In the genomic region with DNA sequence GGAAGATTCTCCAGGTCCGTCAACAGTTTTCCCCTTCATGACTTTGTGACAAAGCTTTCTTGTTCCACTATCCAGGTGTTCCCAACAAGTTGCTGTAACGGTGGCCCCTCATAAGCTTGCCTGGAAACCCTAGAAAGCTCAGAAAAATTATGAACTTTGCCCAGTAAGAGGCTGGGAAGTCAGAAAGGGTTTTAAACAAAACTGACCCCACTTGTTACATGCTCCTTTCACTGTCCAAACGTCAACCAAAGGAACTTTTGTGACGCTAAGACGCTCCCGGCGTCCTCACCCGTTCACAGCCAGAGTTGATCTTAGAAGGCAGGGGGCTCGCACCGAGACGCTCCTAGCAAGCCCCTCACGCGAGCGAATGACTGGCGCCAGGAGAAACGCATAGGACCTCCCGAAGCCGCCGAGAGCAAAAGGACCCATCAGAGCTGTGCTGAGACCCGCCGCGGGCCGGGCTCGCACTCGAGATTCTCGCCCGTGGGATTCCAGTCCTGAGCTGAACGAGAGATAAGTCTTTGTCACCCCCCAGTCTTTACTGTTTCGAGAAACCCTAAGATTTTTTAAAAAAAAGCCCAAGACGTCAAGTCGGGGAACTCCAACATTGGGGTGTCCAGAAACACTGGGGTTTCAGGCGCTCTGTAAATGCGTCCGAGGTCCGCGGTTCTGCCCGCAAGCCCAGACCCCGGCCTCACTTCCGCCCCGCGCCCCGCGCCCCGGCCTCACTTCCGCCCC, we compare ENCODE assay signal across 7 cellular contexts. TPM values are rescaled to one million over a fixed set of nuclear protein-coding genes. Genes with fewer than 3 reads are reported as not detected.
A peak's percentile ranks its signal among the peaks of the same experiment; 100 is the strongest.
DNase-seq lines count a peak whose midpoint lies in the region; ATAC-seq and TF ChIP-seq lines count a peak whose summit lies in the region.

No MANE protein-coding gene starts in this region.

- H3K27ac ChIP-seq in RWPE2 (ENCODE audit: poor library complexity, severe bottlenecking) (peak overlapping the region; percentile 91), testis (peak overlapping the region; percentile 69 to 98)

- peaks cover 47% of the 10 kb centered on the region for H3K4me1 Mint-ChIP-seq in HFFc6 (ENCODE audit: low read depth)

- in situ Hi-C loops in GM13977 (cut with MboI; ENCODE audit: low pct_unique_long_range_greater_than_20kb, low sequenced_read_pairs, unreplicated experiment) = no loop called here

- H3K36me3 ChIP-seq in RWPE2 (ENCODE audit: low read depth) (peaks cover 50% of the 10 kb centered on the region), testis (ENCODE audit: low read depth, missing control alignments) (no peaks in the 10 kb centered on the region)

- H3K27me3 ChIP-seq in RWPE2 (ENCODE audit: insufficient read depth, poor library complexity, severe bottlenecking) (no peaks in the 10 kb centered on the region), testis (no peaks in the 10 kb centered on the region)

- DNase-seq in GM13977 (ENCODE audit: low spot score) (peak; percentile 25), HFFc6 (no peak), RWPE2 (ENCODE audit: low spot score) (no peak), dermis blood vessel endothelial cell (peak; percentile 45), medulla oblongata (ENCODE audit: extremely low spot score) (peak; percentile 10), testis (peak; percentile 49)

- H3K4me3 ChIP-seq in RWPE2 (ENCODE audit: severe bottlenecking) (peak overlapping the region; percentile 65), testis (peak overlapping the region; percentile 68 to 95)

- WGBS in testis, 2 donors = 2% methylated on average over 36 to 42 of the region's 45 CpGs

- TF ChIP-seq POLR2A in testis (IDR thresholded peaks at IDR 0.05) = no peak

- no peaks in the 10 kb centered on the region for H3K9me3 Mint-ChIP-seq in HFFc6

- H3K27ac Mint-ChIP-seq in HFFc6 = peak overlapping the region; percentile 84

- H3K36me3 Mint-ChIP-seq in HFFc6 (ENCODE audit: low read depth) = peaks cover 37% of the 10 kb centered on the region

- H3K9me3 ChIP-seq in RWPE2 (ENCODE audit: severe bottlenecking) (no peaks in the 10 kb centered on the region), testis (no peaks in the 10 kb centered on the region)

- H3K4me1 ChIP-seq in RWPE2 (ENCODE audit: insufficient read depth, poor library complexity, severe bottlenecking) = peaks cover 20% of the 10 kb centered on the region
- peaks cover 15% of the 10 kb centered on the region for H3K4me1 ChIP-seq in testis

- H3K4me3 Mint-ChIP-seq in HFFc6 = peak overlapping the region; percentile 89

- H3K27me3 Mint-ChIP-seq in HFFc6 (ENCODE audit: insufficient read depth) = peaks cover 2% of the 10 kb centered on the region; the same call in 1 of the 2 replicates

- TF ChIP-seq CTCF in GM13977 (IDR thresholded peaks at IDR 0.05; ENCODE audit: extremely low read depth, insufficient read depth, missing control alignments) (no peak), HFFc6 (IDR thresholded peaks at IDR 0.05) (no peak), RWPE2 (IDR thresholded peaks at IDR 0.05; ENCODE audit: poor library complexity, severe bottlenecking) (no peak), testis (IDR thresholded peaks at IDR 0.05) (no peak)

- intact Hi-C loops in testis (cut with DNase I; ENCODE audit: low total_unique reads) = loop anchor here (2.0 kb wide), 1 partner anchor 33 kb away; no protein-coding TSS in a partner anchor

- no peak for ATAC-seq in RWPE2 (ENCODE audit: low read depth)
- ATAC-seq in HG03108 (IDR thresholded peaks at IDR 0.05; ENCODE audit: unreplicated experiment) = no peak

RNA-seq across cellular contexts. Expression of gene ACAT2, which starts 0.5 kb away (rescaled TPM):
- 10 to 100 TPM; 25.6 to 39.9 (median 38.7) TPM for total RNA-seq in HFFc6 (2021; fragmentation: NEBNext Ultra II Directional; extraction: Animal tissue kit (Norgen Biotek cat#: 25700))
- total RNA-seq in dermis blood vessel endothelial cell (40.2 and 81.4 TPM in 2 replicates), testis (10 to 100 TPM; 15.8 to 17.1 TPM)
- polyA plus RNA-seq in testis (ENCODE audit: insufficient read depth, low read depth, low replicate concordance) = 45.9 TPM

RNA-seq across cellular contexts. Expression of gene TCP1, which starts 28.1 kb away (rescaled TPM):
- total RNA-seq in HFFc6 (2021; fragmentation: NEBNext Ultra II Directional; extraction: Animal tissue kit (Norgen Biotek cat#: 25700)) = 100 to 1,000 TPM; 212 to 270 (median 225) TPM
- total RNA-seq in dermis blood vessel endothelial cell (243 and 356 TPM in 2 replicates), testis (100 to 1,000 TPM; 166 to 200 TPM)
- 277 TPM for polyA plus RNA-seq in testis (ENCODE audit: insufficient read depth, low read depth, low replicate concordance)

RNA-seq across cellular contexts. Expression of gene MRPL18, which starts 29.0 kb away (rescaled TPM):
- total RNA-seq in HFFc6 (2021; fragmentation: NEBNext Ultra II Directional; extraction: Animal tissue kit (Norgen Biotek cat#: 25700)) = 10 to 100 TPM; 74.1 to 93.6 (median 81.4) TPM
- total RNA-seq in dermis blood vessel endothelial cell (67.6 and 69.4 TPM in 2 replicates), testis (10 to 100 TPM; 60.3 to 71.3 TPM)
- polyA plus RNA-seq in testis (ENCODE audit: insufficient read depth, low read depth, low replicate concordance) = 73.9 TPM

RNA-seq across cellular contexts. Expression of gene WTAP, which starts 34.0 kb away (rescaled TPM):
- total RNA-seq in HFFc6 (2021; fragmentation: NEBNext Ultra II Directional; extraction: Animal tissue kit (Norgen Biotek cat#: 25700)) = 10 to 100 TPM; 64.0 to 73.5 (median 68.7) TPM
- total RNA-seq in dermis blood vessel endothelial cell (96.4 and 131 TPM in 2 replicates), testis (10 to 100 TPM; 88.0 to 91.2 TPM)
- polyA plus RNA-seq in testis (ENCODE audit: insufficient read depth, low read depth, low replicate concordance) = 76.7 TPM

RNA-seq across cellular contexts. Expression of gene PNLDC1, which starts 38.8 kb away (rescaled TPM):
- not detected for total RNA-seq in HFFc6 (2021; fragmentation: NEBNext Ultra II Directional; extraction: Animal tissue kit (Norgen Biotek cat#: 25700))
- total RNA-seq in dermis blood vessel endothelial cell = 0.51 TPM in 1 of 2 replicates, not detected in the other
- total RNA-seq in testis = 10 to 100 TPM; 11.4 to 19.9 TPM
- polyA plus RNA-seq in testis (ENCODE audit: insufficient read depth, low read depth, low replicate concordance) = 31.6 TPM

Comparison
In these comparisons a context has a peak if more than half of its experiments do, and no peak if none do; other contexts are left out.
1. DNase-seq: peak in GM13977 (single experiment), dermis blood vessel endothelial cell (single experiment), medulla oblongata (single experiment) and testis (single experiment); none in HFFc6 (single experiment) and RWPE2 (single experiment).